Comparison of ENCODE assay signal across 13 cellular contexts in genomic region chr5:148979104-148979723, GRCh38.
DNase-seq lines count a peak whose midpoint lies in the region; ATAC-seq and TF ChIP-seq lines count a peak whose summit lies in the region.
"Had no signal": no experiment of that assay in that cellular context is flagged by ENCODE, and none has a peak within 500 bp of the region (broad histone marks: within the 10 kb centered on the region; RNA-seq: fewer than 3 reads in every experiment).

No MANE protein-coding gene starts in this region.

- peak overlapping the region; percentile 68 for H3K27ac ChIP-seq in C4-2B
- H3K27ac ChIP-seq in Panc1 (ENCODE audit: low read length) = no peak overlapping the region
- H3K27ac ChIP-seq in right cardiac atrium (ENCODE audit: low read length) = no peak overlapping the region
- no peak overlapping the region for H3K27ac ChIP-seq in trophoblast cell (ENCODE audit: low read depth, low read length)

- H3K23ac ChIP-seq in trophoblast cell (ENCODE audit: low read length) = no peak overlapping the region

- H3K27me3 ChIP-seq in Panc1 (ENCODE audit: control insufficient read depth, insufficient read depth, low read length) (no peaks in the 10 kb centered on the region), right cardiac atrium (ENCODE audit: control insufficient read depth, insufficient read depth) (no peaks in the 10 kb centered on the region), trophoblast cell (ENCODE audit: insufficient read depth, low read length) (no peaks in the 10 kb centered on the region)

- no peak overlapping the region for H3K4ac ChIP-seq in trophoblast cell (ENCODE audit: low read depth, low read length)

- H3K14ac ChIP-seq in trophoblast cell (ENCODE audit: low read length) = no peak overlapping the region

- CTCF ChIA-PET in Panc1 (lab: Charles Lee) = no interaction called here

- BruUV-seq in Panc1 (replicated peaks; lab: Mats Ljungman, UMichigan) = no TSS peak

- H3K18ac ChIP-seq in trophoblast cell (ENCODE audit: low read length) = no peak overlapping the region

- no peak overlapping the region for H2BK120ac ChIP-seq in trophoblast cell (ENCODE audit: insufficient read depth, low read length, poor library complexity)

- no peaks in the 10 kb centered on the region; the same call in 1 of the 2 replicates for H3K9me3 ChIP-seq in Panc1 (ENCODE audit: control insufficient read depth, insufficient read depth, low read depth, low read length)
- H3K9me3 ChIP-seq in right cardiac atrium (ENCODE audit: control insufficient read depth, low read length) = no peaks in the 10 kb centered on the region
- peaks cover 2% of the 10 kb centered on the region for H3K9me3 ChIP-seq in trophoblast cell (ENCODE audit: insufficient read depth, low read depth, low read length)

- in situ Hi-C loops in Panc1 (cut with HindIII; ENCODE audit: low pct_unique_long_range_greater_than_20kb, low sequenced_read_pairs) = no loop called here

- DNase-seq in Panc1 (ENCODE audit: low read depth, low spot score) (no peak), right cardiac atrium (peak in 2 of 3 donors; percentile 49 to 80), trophoblast cell (peak; percentile 33 to 54), cerebellum (ENCODE audit: low spot score) (no peak)
- DNase-seq: activated CD4-positive, alpha-beta T cell treated with anti-CD3 and anti-CD28 coated beads, Interleukin-2, amount 50 U/mL, for 1 hour; head of caudate nucleus; stimulated activated CD4-positive, alpha-beta T cell treated with anti-CD3 and anti-CD28 coated beads, Interleukin-4, amount 100 ng/mL, for 1 hour; T-helper 2 cell had no signal

- H4K8ac ChIP-seq in trophoblast cell (ENCODE audit: low read depth, low read length) = no peak overlapping the region

- H3K4me1 ChIP-seq in Panc1 (ENCODE audit: control insufficient read depth, insufficient read depth, low read length) (peaks cover 2% of the 10 kb centered on the region; the same call in 1 of the 2 replicates), right cardiac atrium (ENCODE audit: control insufficient read depth, insufficient read depth, low read length) (peaks cover 2% of the 10 kb centered on the region), trophoblast cell (ENCODE audit: control insufficient read depth in 1 of 2, insufficient read depth in 2 of 2, low read length in 2 of 2) (peaks cover 19 to 20% of the 10 kb centered on the region in 2 experiments)

- no peak overlapping the region for H2BK12ac ChIP-seq in trophoblast cell (ENCODE audit: low read length)

- no peaks in the 10 kb centered on the region for H3K79me2 ChIP-seq in trophoblast cell (ENCODE audit: control insufficient read depth, insufficient read depth, low read length, poor library complexity)

- TF ChIP-seq CTCF in C4-2B (conservative IDR thresholded peaks at IDR 0.05) (no peak), Panc1 (IDR thresholded peaks at IDR 0.05) (no peak)

- H2AFZ ChIP-seq in trophoblast cell (ENCODE audit: insufficient read depth, low read length, poor library complexity) = no peak overlapping the region

- no peak overlapping the region for H2BK5ac ChIP-seq in trophoblast cell (ENCODE audit: low read depth, low read length, poor library complexity)

- H3K4me2 ChIP-seq in trophoblast cell (ENCODE audit: low read length) = no peak overlapping the region

- POLR2A ChIA-PET in Panc1 (lab: Charles Lee) = no interaction called here

- peaks cover 5% of the 10 kb centered on the region for H3K79me1 ChIP-seq in trophoblast cell (ENCODE audit: low read length)

- intact Hi-C loops in Panc1 (cut with micrococcal nuclease; ENCODE audit: unreplicated experiment) (no loop called here), right cardiac atrium (cut with DNase I) (no loop called here)

- no peak overlapping the region for H4K12ac ChIP-seq in trophoblast cell (ENCODE audit: low read depth, low read length)

- H3K36me3 ChIP-seq in Panc1 (ENCODE audit: control insufficient read depth, insufficient read depth, low read length) (no peaks in the 10 kb centered on the region), trophoblast cell (ENCODE audit: control insufficient read depth in 1 of 2, insufficient read depth in 2 of 2, low read length in 2 of 2) (no peaks in the 10 kb centered on the region)

- no peak overlapping the region for H2AK5ac ChIP-seq in trophoblast cell (ENCODE audit: low read length)

- H3K4me3 ChIP-seq in Panc1 (ENCODE audit: low read depth in 2 of 2, low read length in 2 of 2) = no peak overlapping the region
- no peak overlapping the region for H3K4me3 ChIP-seq in right cardiac atrium (ENCODE audit: low read length)
- no peak overlapping the region for H3K4me3 ChIP-seq in trophoblast cell (ENCODE audit: low read depth, low read length)

- peak overlapping the region; percentile 11 for H4K91ac ChIP-seq in trophoblast cell (ENCODE audit: low read depth, low read length)

- no peak overlapping the region for H3K9ac ChIP-seq in trophoblast cell (ENCODE audit: low read length)

- ATAC-seq in Panc1 (0 out of 2 replicates have a peak, but pooled peaks have one; percentile 37), right cardiac atrium (peak; percentile 89 to 91), GM21619 (IDR thresholded peaks at IDR 0.05; ENCODE audit: unreplicated experiment) (no peak), HG02970 (IDR thresholded peaks at IDR 0.05; ENCODE audit: low FRiP score, unreplicated experiment) (no peak), HG02678 (IDR thresholded peaks at IDR 0.05; ENCODE audit: unreplicated experiment) (no peak)
- ATAC-seq: stimulated activated effector memory CD8-positive, alpha-beta T cell treated with anti-CD3 and anti-CD28 coated beads, Interleukin-12 subunit alpha, Interleukin-12 subunit beta, amount 100 ng/mL, for 72 hours had no signal

- 78% methylated on average over 7 of the region's 7 CpGs for WGBS in right cardiac atrium
- no CpG with 5 or more reads among the region's 7 CpGs for WGBS in trophoblast cell (ENCODE audit: extremely low coverage, insufficient coverage, insufficient read length)

Comparison
In these comparisons a context has a peak if more than half of its experiments do, and no peak if none do; other contexts are left out.
1. ATAC-seq: peak in Panc1 (single experiment) and right cardiac atrium (2 of 2); none in GM21619 (single experiment), HG02970 (single experiment) and HG02678 (single experiment).
2. DNase-seq: peak in right cardiac atrium (2 of 3) and trophoblast cell (2 of 2); none in Panc1 (single experiment) and cerebellum (single experiment).